2 cellular contexts compared by ENCODE assay signal in the genomic region with DNA sequence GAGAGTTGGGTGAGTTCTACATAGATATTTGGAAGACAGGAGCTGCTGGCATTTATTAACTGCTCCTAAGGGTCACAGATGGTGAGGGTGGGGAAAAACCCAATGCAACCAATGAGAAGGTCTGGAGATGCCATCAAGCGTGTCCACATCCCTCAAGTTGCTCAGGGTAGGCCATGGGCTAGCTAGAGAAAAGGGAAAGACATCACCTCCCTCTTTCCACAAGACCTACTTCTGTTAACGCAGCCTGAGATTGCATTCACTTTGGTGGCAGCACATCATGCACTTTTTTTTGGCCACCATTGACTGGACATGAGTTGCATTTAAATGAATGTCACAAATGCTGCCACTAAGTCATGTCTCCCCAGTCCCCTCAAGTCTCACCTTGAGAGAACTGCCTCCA.
TF ChIP-seq lines count a peak whose summit lies in the region.

No MANE protein-coding gene starts in this region.

TF ChIP-seq in SK-N-SH, 30 proteins besides CTCF, POLR2A, EP300 and RAD21 (continued from another document):
- TF ChIP-seq, protein P1, sequence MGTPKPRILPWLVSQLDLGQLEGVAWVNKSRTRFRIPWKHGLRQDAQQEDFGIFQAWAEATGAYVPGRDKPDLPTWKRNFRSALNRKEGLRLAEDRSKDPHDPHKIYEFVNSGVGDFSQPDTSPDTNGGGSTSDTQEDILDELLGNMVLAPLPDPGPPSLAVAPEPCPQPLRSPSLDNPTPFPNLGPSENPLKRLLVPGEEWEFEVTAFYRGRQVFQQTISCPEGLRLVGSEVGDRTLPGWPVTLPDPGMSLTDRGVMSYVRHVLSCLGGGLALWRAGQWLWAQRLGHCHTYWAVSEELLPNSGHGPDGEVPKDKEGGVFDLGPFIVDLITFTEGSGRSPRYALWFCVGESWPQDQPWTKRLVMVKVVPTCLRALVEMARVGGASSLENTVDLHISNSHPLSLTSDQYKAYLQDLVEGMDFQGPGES (IDR thresholded peaks at IDR 0.05; ENCODE audit: low read depth, low read length): no peak
- TF ChIP-seq YY1 (IDR thresholded peaks at IDR 0.05; ENCODE audit: low read depth): no peak
- no peak for TF ChIP-seq TAF1 (IDR thresholded peaks at IDR 0.05; ENCODE audit: borderline replicate concordance, low read depth, low read length)
- no peak for TF ChIP-seq TCF12 (IDR thresholded peaks at IDR 0.05)
- no peak for TF ChIP-seq TEAD4 (IDR thresholded peaks at IDR 0.05; ENCODE audit: borderline replicate concordance, insufficient read depth)
- no peak for TF ChIP-seq EZH2phosphoT487 (IDR thresholded peaks at IDR 0.05; ENCODE audit: borderline replicate concordance, low read depth)
- no peak for TF ChIP-seq ELF1 (IDR thresholded peaks at IDR 0.05)
- no peak for TF ChIP-seq JUND (IDR thresholded peaks at IDR 0.05)

TF ChIP-seq in GM12878, 131 proteins besides CTCF, POLR2A, EP300 and RAD21 (continued from another document):
- TF ChIP-seq, protein P2, sequence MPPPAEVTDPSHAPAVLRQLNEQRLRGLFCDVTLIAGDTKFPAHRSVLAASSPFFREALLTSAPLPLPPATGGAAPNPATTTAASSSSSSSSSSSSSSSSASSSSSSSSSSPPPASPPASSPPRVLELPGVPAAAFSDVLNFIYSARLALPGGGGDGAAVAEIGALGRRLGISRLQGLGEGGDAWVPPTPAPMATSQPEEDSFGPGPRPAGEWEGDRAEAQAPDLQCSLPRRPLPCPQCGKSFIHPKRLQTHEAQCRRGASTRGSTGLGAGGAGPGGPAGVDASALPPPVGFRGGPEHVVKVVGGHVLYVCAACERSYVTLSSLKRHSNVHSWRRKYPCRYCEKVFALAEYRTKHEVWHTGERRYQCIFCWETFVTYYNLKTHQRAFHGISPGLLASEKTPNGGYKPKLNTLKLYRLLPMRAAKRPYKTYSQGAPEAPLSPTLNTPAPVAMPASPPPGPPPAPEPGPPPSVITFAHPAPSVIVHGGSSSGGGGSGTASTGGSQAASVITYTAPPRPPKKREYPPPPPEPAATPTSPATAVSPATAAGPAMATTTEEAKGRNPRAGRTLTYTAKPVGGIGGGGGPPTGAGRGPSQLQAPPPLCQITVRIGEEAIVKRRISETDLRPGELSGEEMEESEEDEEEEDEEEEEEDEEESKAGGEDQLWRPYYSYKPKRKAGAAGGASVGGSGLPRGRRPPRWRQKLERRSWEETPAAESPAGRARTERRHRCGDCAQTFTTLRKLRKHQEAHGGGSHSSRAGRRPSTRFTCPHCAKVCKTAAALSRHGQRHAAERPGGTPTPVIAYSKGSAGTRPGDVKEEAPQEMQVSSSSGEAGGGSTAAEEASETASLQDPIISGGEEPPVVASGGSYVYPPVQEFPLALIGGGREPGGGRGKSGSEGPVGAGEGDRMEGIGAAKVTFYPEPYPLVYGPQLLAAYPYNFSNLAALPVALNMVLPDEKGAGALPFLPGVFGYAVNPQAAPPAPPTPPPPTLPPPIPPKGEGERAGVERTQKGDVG (CRISPR knock-in tag; IDR thresholded peaks at IDR 0.05): no peak
